In genomic region chr16:86293897-86294296, GRCh38 we compare ENCODE assay signal across 33 cellular contexts.
"Had no signal": no experiment of that assay in that cellular context is flagged by ENCODE, and none has a peak within 500 bp of the region (broad histone marks: within the 10 kb centered on the region; RNA-seq: fewer than 3 reads in every experiment).

No MANE protein-coding gene starts in this region.

- H3K9me3 ChIP-seq: MG63 had no signal

- DNase-seq: activated B cell treated with CpG ODN at 0.5 μM for 24 hours; activated CD4-positive, alpha-beta memory T cell treated with anti-CD3 and anti-CD28 coated beads for 36 hours; activated CD4-positive, alpha-beta T cell treated with anti-CD3 and anti-CD28 coated beads for 4 hours; activated CD4-positive, alpha-beta T cell treated with anti-CD3 and anti-CD28 coated beads, Interleukin-2, amount 50 U/mL, for 1 hour; activated CD4-positive, CD25-positive, alpha-beta regulatory T cell treated with anti-CD3 and anti-CD28 coated beads, Interleukin-2, amount 50 U/mL, for 72 hours; activated CD8-positive, alpha-beta memory T cell treated with anti-CD3 and anti-CD28 coated beads, Interleukin-2, amount 50 U/mL, for 4 hours; activated gamma-delta T cell treated with Interleukin-2 at 50 U/mL for 16 hours; activated naive CD4-positive, alpha-beta T cell treated with anti-CD3 and anti-CD28 coated beads for 36 hours; activated T-cell treated with anti-CD3 and anti-CD28 coated beads for 4 hours; activated T-cell treated with anti-CD3 and anti-CD28 coated beads, Interleukin-2, amount 50 U/mL, for 4 hours; anterior cingulate cortex; caudate nucleus; Karpas-422; MG63; NCI-H1048; NCI-H1105 treated with DMSO at 0.1 percent for 48 hours; NCI-H1436; NCI-H1694; NCI-H1930; NCI-H510A; NCI-H526; NCI-H748 treated with DMSO at 0.1 percent for 48 hours; NK-92 treated with Interleukin-12 subunit alpha and Interleukin-12 subunit beta, amount 100 ng/mL, for 24 hours; PC-3; SIG-M5; SW 1271; T-helper 1 cell; T-helper 2 cell; T-helper 9 cell had no signal

- ATAC-seq: activated naive CD4-positive, alpha-beta T cell treated with anti-CD3 and anti-CD28 coated beads, Interleukin-2, amount 50 U/mL, for 72 hours; activated T-cell treated with anti-CD3 and anti-CD28 coated beads, Interleukin-2, amount 50 U/mL, for 4 hours; PC-3; Right ventricle myocardium inferior had no signal

- H3K27ac ChIP-seq: RWPE1, VCaP had no signal

- H3K4me3 ChIP-seq: MG63 had no signal

- H3K36me3 ChIP-seq: MG63 had no signal
